ENCODE assay signal across 22 cellular contexts in genomic region chr2:239978381-239978780, GRCh38. TPM values are rescaled to one million over a fixed set of nuclear protein-coding genes. Genes with fewer than 3 reads are reported as not detected.
A peak's percentile ranks its signal among the peaks of the same experiment; 100 is the strongest.
DNase-seq lines count a peak whose midpoint lies in the region; ATAC-seq and TF ChIP-seq lines count a peak whose summit lies in the region.
"Had no signal": no experiment of that assay in that cellular context is flagged by ENCODE, and none has a peak within 500 bp of the region (broad histone marks: within the 10 kb centered on the region; RNA-seq: fewer than 3 reads in every experiment).

No MANE protein-coding gene starts in this region.

- intact Hi-C loops in naive thymus-derived CD4-positive, alpha-beta T cell (cut with micrococcal nuclease): no loop called here

- H3K27ac ChIP-seq in naive thymus-derived CD4-positive, alpha-beta T cell (ENCODE audit: low read depth, low read length): no peak overlapping the region
- H3K27ac ChIP-seq: heart left ventricle, KMS-11, ovary, uterus had no signal

- peak; percentile 90 for ATAC-seq in naive thymus-derived CD4-positive, alpha-beta T cell
- ATAC-seq in activated CD8-positive, alpha-beta memory T cell treated with anti-CD3 and anti-CD28 coated beads, Interleukin-2, amount 10 ng/mL, durations not matched to agents 7 days and 5 days: no peak
- ATAC-seq: Right ventricle myocardium inferior had no signal

- H3K9me3 Mint-ChIP-seq in naive thymus-derived CD4-positive, alpha-beta T cell: no peaks in the 10 kb centered on the region
- no peaks in the 10 kb centered on the region for H3K9me3 Mint-ChIP-seq in activated CD8-positive, alpha-beta memory T cell treated with anti-CD3 and anti-CD28 coated beads, Interleukin-2, amount 10 ng/mL, durations not matched to agents 7 days and 5 days (ENCODE audit: low read depth)
- H3K9me3 Mint-ChIP-seq: activated naive CD4-positive, alpha-beta T cell treated with anti-CD3 and anti-CD28 coated beads, Interleukin-2, amount 50 U/mL, for 24 hours had no signal

- peaks cover 0 to 22% (median 3%) of the 10 kb centered on the region in 7 donors for H3K4me1 Mint-ChIP-seq in naive thymus-derived CD4-positive, alpha-beta T cell
- H3K4me1 Mint-ChIP-seq in activated CD8-positive, alpha-beta memory T cell treated with anti-CD3 and anti-CD28 coated beads, Interleukin-2, amount 10 ng/mL, durations not matched to agents 7 days and 5 days: no peaks in the 10 kb centered on the region

- H3K4me3 ChIP-seq in NB4 (ENCODE audit: low read depth, low read length) (no peak overlapping the region), epithelial cell of esophagus (ENCODE audit: low read length) (no peak overlapping the region)
- H3K4me3 ChIP-seq in naive thymus-derived CD4-positive, alpha-beta T cell (ENCODE audit: low read length): no peak overlapping the region
- H3K4me3 ChIP-seq: heart left ventricle, ovary, uterus had no signal

- H3K4me3 Mint-ChIP-seq in naive thymus-derived CD4-positive, alpha-beta T cell: no peak overlapping the region
- no peak overlapping the region for H3K4me3 Mint-ChIP-seq in activated CD8-positive, alpha-beta memory T cell treated with anti-CD3 and anti-CD28 coated beads, Interleukin-2, amount 10 ng/mL, durations not matched to agents 7 days and 5 days
- H3K4me3 Mint-ChIP-seq: activated naive CD4-positive, alpha-beta T cell treated with anti-CD3 and anti-CD28 coated beads, Interleukin-2, amount 50 U/mL, for 24 hours had no signal

- no peaks in the 10 kb centered on the region for H3K4me1 ChIP-seq in naive thymus-derived CD4-positive, alpha-beta T cell (ENCODE audit: control insufficient read depth in 2 of 2, insufficient read depth in 2 of 2, low read length in 2 of 2)
- H3K4me1 ChIP-seq: uterus had no signal

- H3K27me3 ChIP-seq in naive thymus-derived CD4-positive, alpha-beta T cell (ENCODE audit: control insufficient read depth in 2 of 2, insufficient read depth in 2 of 2, low read length in 2 of 2): no peaks in the 10 kb centered on the region
- H3K27me3 ChIP-seq: heart left ventricle, ovary, uterus had no signal

- POLR2A ChIA-PET in naive thymus-derived CD4-positive, alpha-beta T cell (lab: Charles Lee): no interaction called here

- TF ChIP-seq POLR2A in NB4 (IDR thresholded peaks at IDR 0.05; ENCODE audit: extremely low read depth, insufficient read length): no peak

- no peaks in the 10 kb centered on the region for H3K27me3 Mint-ChIP-seq in naive thymus-derived CD4-positive, alpha-beta T cell
- H3K27me3 Mint-ChIP-seq in activated CD8-positive, alpha-beta memory T cell treated with anti-CD3 and anti-CD28 coated beads, Interleukin-2, amount 10 ng/mL, durations not matched to agents 7 days and 5 days: no peaks in the 10 kb centered on the region
- H3K27me3 Mint-ChIP-seq: activated naive CD4-positive, alpha-beta T cell treated with anti-CD3 and anti-CD28 coated beads, Interleukin-2, amount 50 U/mL, for 24 hours had no signal

- H3K9me3 ChIP-seq in naive thymus-derived CD4-positive, alpha-beta T cell (ENCODE audit: control insufficient read depth in 2 of 3, low read length in 3 of 3): no peaks in the 10 kb centered on the region
- H3K9me3 ChIP-seq: heart left ventricle, ovary, uterus had no signal

- DNase-seq in AG20443 (ENCODE audit: low spot score) (peak; percentile 35), NB4 (ENCODE audit: low read depth) (peak; percentile 97), epithelial cell of esophagus (ENCODE audit: low read depth) (peak; percentile 92), NCI-H2107 (lab: John Stamatoyannopoulos, UW) (no peak), HK-2 (ENCODE audit: unreplicated experiment) (no peak)
- no peak for DNase-seq in naive thymus-derived CD4-positive, alpha-beta T cell
- no peak for DNase-seq in activated CD8-positive, alpha-beta memory T cell treated with anti-CD3 and anti-CD28 coated beads, Interleukin-2, amount 10 ng/mL, durations not matched to agents 7 days and 5 days
- DNase-seq in activated CD4-positive, alpha-beta T cell treated with anti-CD3 and anti-CD28 coated beads for 4 hours: no peak
- DNase-seq: activated CD4-positive, CD25-positive, alpha-beta regulatory T cell; AML-193; heart left ventricle; kidney; NCI-H1436 treated with DMSO at 0.1 percent for 48 hours; NCI-H2227 treated with DMSO at 0.1 percent for 48 hours; ovary; small intestine; uterus had no signal

- H3K27ac Mint-ChIP-seq in naive thymus-derived CD4-positive, alpha-beta T cell: peak overlapping the region in 2 of 9 donors; percentile 39 to 62
- no peak overlapping the region for H3K27ac Mint-ChIP-seq in activated CD8-positive, alpha-beta memory T cell treated with anti-CD3 and anti-CD28 coated beads, Interleukin-2, amount 10 ng/mL, durations not matched to agents 7 days and 5 days
- H3K27ac Mint-ChIP-seq: activated naive CD4-positive, alpha-beta T cell treated with anti-CD3 and anti-CD28 coated beads, Interleukin-2, amount 50 U/mL, for 24 hours had no signal

- TF ChIP-seq CTCF in NB4 (IDR thresholded peaks at IDR 0.05; ENCODE audit: low read depth, low read length) (no peak), epithelial cell of esophagus (IDR thresholded peaks at IDR 0.05; ENCODE audit: insufficient read depth, low read depth, low read length, missing control alignments) (no peak)

- H3K36me3 ChIP-seq in naive thymus-derived CD4-positive, alpha-beta T cell (ENCODE audit: control insufficient read depth in 2 of 3, insufficient read depth in 3 of 3, low read length in 3 of 3): peaks cover 0 to 69% (median 0%) of the 10 kb centered on the region in 3 experiments
- H3K36me3 ChIP-seq: ovary, uterus had no signal

- CTCF ChIA-PET in naive thymus-derived CD4-positive, alpha-beta T cell (lab: Charles Lee): interaction anchor here (0.5 kb wide), 1 partner anchor 683 kb away, joined by 3 read pairs; no protein-coding TSS in a partner anchor
- CTCF ChIA-PET in activated CD8-positive, alpha-beta memory T cell treated with anti-CD3 and anti-CD28 coated beads, Interleukin-2, amount 10 ng/mL, durations not matched to agents 7 days and 5 days (lab: Charles Lee): interaction anchor here (0.8 to 1.4 kb wide), 2 partner anchors 14 to 43 kb away, joined by 3 read pairs; no protein-coding TSS in a partner anchor

- peaks cover 8 to 64% (median 33%) of the 10 kb centered on the region in 5 donors for H3K36me3 Mint-ChIP-seq in naive thymus-derived CD4-positive, alpha-beta T cell
- peaks cover 24% of the 10 kb centered on the region for H3K36me3 Mint-ChIP-seq in activated CD8-positive, alpha-beta memory T cell treated with anti-CD3 and anti-CD28 coated beads, Interleukin-2, amount 10 ng/mL, durations not matched to agents 7 days and 5 days

RNA-seq across cellular contexts. Expression of gene NDUFA10, which starts 46.8 kb away (rescaled TPM):
- 100 to 1,000 TPM in 1 of 5 experiments, 10 to 100 TPM in 4; 92.1 to 106 (median 92.5) TPM for total RNA-seq in naive thymus-derived CD4-positive, alpha-beta T cell
- polyA plus RNA-seq in naive thymus-derived CD4-positive, alpha-beta T cell: 100 to 1,000 TPM; 134 to 136 TPM
- total RNA-seq in activated CD8-positive, alpha-beta memory T cell treated with anti-CD3 and anti-CD28 coated beads, Interleukin-2, amount 10 ng/mL, durations not matched to agents 7 days and 5 days: 100 to 1,000 TPM; 125 to 129 TPM

RNA-seq across cellular contexts. Expression of gene OR6B2, which starts 51.8 kb away (rescaled TPM):
- not detected for total RNA-seq in naive thymus-derived CD4-positive, alpha-beta T cell
- polyA plus RNA-seq in naive thymus-derived CD4-positive, alpha-beta T cell: not detected
- not detected for total RNA-seq in activated CD8-positive, alpha-beta memory T cell treated with anti-CD3 and anti-CD28 coated beads, Interleukin-2, amount 10 ng/mL, durations not matched to agents 7 days and 5 days
- total RNA-seq: heart left ventricle; kidney; mononuclear cell; ovary; Right ventricle myocardium inferior; T-helper 1 cell treated with Interleukin-12 subunit alpha and Interleukin-12 subunit beta and Interleukin-4 antibody, amounts not matched to agents 30 ng/mL and 1 ng/mL, for 36 hours; uterus had no signal
- polyA plus RNA-seq: heart left ventricle, ovary, small intestine had no signal

Comparison
In these comparisons a context has a peak if more than half of its experiments do, and no peak if none do; other contexts are left out.
1. DNase-seq: peak in AG20443 (single experiment), NB4 (single experiment) and epithelial cell of esophagus (single experiment); none in naive thymus-derived CD4-positive, alpha-beta T cell (0 of 9), NCI-H2107 (single experiment), HK-2 (single experiment), activated CD8-positive, alpha-beta memory T cell treated with anti-CD3 and anti-CD28 coated beads, Interleukin-2, amount 10 ng/mL, durations not matched to agents 7 days and 5 days (single experiment) and activated CD4-positive, alpha-beta T cell treated with anti-CD3 and anti-CD28 coated beads for 4 hours (0 of 2).